Comparison of ENCODE assay signal across 9 cellular contexts in genomic region chr7:2462731-2463130, GRCh38. TPM values are rescaled to one million over a fixed set of nuclear protein-coding genes. Genes with fewer than 3 reads are reported as not detected.
"Had no signal": no experiment of that assay in that cellular context is flagged by ENCODE, and none has a peak within 500 bp of the region (broad histone marks: within the 10 kb centered on the region; RNA-seq: fewer than 3 reads in every experiment).

No MANE protein-coding gene starts in this region.

- FAIRE-seq: G401.6, GM12878, GM12891, GM12892, GM18507, GM19239 had no signal

- ATAC-seq: GM12878 had no signal

- DNase-seq: GDM1, GF-D8 had no signal

- H3K4me3 ChIP-seq: GM12878 had no signal

RNA-seq across cellular contexts. Expression of gene GRIFIN, which starts 13.5 kb away (rescaled TPM):
- total RNA-seq: G401, GM12878 had no signal
- polyA plus RNA-seq: GM12878 had no signal
